In genomic region chr3:168116279-168116678, GRCh38 we compare ENCODE assay signal across 1 cellular context.
TF ChIP-seq lines count a peak whose summit lies in the region.

No MANE protein-coding gene starts in this region.

TF ChIP-seq in GM12878, 131 proteins besides CTCF, POLR2A, EP300 and RAD21 (continued from another document):
- TF ChIP-seq ZBTB40 (IDR thresholded peaks at IDR 0.05; ENCODE audit: borderline replicate concordance) (no peak), RUNX3 (IDR thresholded peaks at IDR 0.05; ENCODE audit: low read length) (peak; percentile 26; the same call in 1 of the 2 replicates), PAX8 (IDR thresholded peaks at IDR 0.05) (no peak), TBL1XR1 (IDR thresholded peaks at IDR 0.05; ENCODE audit: low read depth, low read length) (no peak), RELA (IDR thresholded peaks at IDR 0.05; ENCODE audit: borderline replicate concordance, partially characterized antibody) (no peak), HSF1 (IDR thresholded peaks at IDR 0.05; ENCODE audit: low read depth, low read length) (no peak), CREB1 (IDR thresholded peaks at IDR 0.05; ENCODE audit: low read depth) (peak; percentile 46; the same call in 1 of the 2 replicates), IRF3 (IDR thresholded peaks at IDR 0.05) (no peak), NBN (IDR thresholded peaks at IDR 0.05) (no peak), EGR1 (IDR thresholded peaks at IDR 0.05; ENCODE audit: borderline replicate concordance in 1 of 2, low read depth in 2 of 2, low read length in 2 of 2) (no peak), TCF3 (IDR thresholded peaks at IDR 0.05; ENCODE audit: borderline replicate concordance, insufficient read depth, low read depth, low read length) (no peak), MYC (IDR thresholded peaks at IDR 0.05; ENCODE audit: insufficient read depth, insufficient read length, insufficient replicate concordance, low read length, severe bottlenecking) (no peak), RELB (IDR thresholded peaks at IDR 0.05; ENCODE audit: low read depth) (no peak), ZNF207 (IDR thresholded peaks at IDR 0.05; ENCODE audit: borderline replicate concordance) (no peak), TCF7 (IDR thresholded peaks at IDR 0.05; ENCODE audit: borderline replicate concordance) (no peak), CREM (IDR thresholded peaks at IDR 0.05; ENCODE audit: low read depth) (peak; percentile 28; the same call in 1 of the 2 replicates)
TF ChIP-seq in GM12878: peak in this region for 4.
